In genomic region chr5:91058155-91058554, GRCh38 we compare ENCODE assay signal across 15 cellular contexts.
"Had no signal": no experiment of that assay in that cellular context is flagged by ENCODE, and none has a peak within 500 bp of the region (broad histone marks: within the 10 kb centered on the region; RNA-seq: fewer than 3 reads in every experiment).

No MANE protein-coding gene starts in this region.

- H3K9me3 ChIP-seq: heart right ventricle, right lobe of liver had no signal

- ATAC-seq: SK-N-SH treated with all-trans-retinoic acid at 6 μM for 48 hours; stimulated activated memory B cell treated with anti-CD40 and anti-IgM and Interleukin-4, amounts not matched to agents 10 μg/mL and 1 μg/mL and 100 μg/mL, for 72 hours had no signal

- DNase-seq: activated CD4-positive, alpha-beta memory T cell treated with anti-CD3 and anti-CD28 coated beads for 36 hours; activated CD4-positive, alpha-beta T cell treated with anti-CD3 and anti-CD28 coated beads for 48 hours; activated effector memory CD4-positive, alpha-beta T cell treated with Interleukin-2 at 50 U/mL for 16 hours; activated naive CD4-positive, alpha-beta T cell treated with anti-CD3 and anti-CD28 coated beads, Interleukin-2, amount 50 U/mL, for 16 hours; activated T-cell treated with anti-CD3 and anti-CD28 coated beads, Interleukin-2, amount 50 U/mL, for 72 hours; aorta; heart right ventricle; nephron progenitor cell; right lobe of liver; stimulated activated CD4-positive, alpha-beta T cell treated with anti-CD3 and anti-CD28 coated beads, Interleukin-2, amount 100 ng/mL, for 24 hours had no signal

- H3K4me1 ChIP-seq: parathyroid adenoma, right lobe of liver had no signal

- H3K36me3 ChIP-seq: heart right ventricle, right lobe of liver had no signal

- H3K9ac ChIP-seq: parathyroid adenoma had no signal

- H3K27ac ChIP-seq: coronary artery, heart right ventricle, parathyroid adenoma, right lobe of liver, skin epidermis had no signal

- H3K27me3 ChIP-seq: heart right ventricle, right lobe of liver had no signal

- H3K4me3 ChIP-seq: coronary artery, heart right ventricle, right lobe of liver, skin epidermis had no signal
